Comparison of ENCODE assay signal across 9 cellular contexts in the genomic region with DNA sequence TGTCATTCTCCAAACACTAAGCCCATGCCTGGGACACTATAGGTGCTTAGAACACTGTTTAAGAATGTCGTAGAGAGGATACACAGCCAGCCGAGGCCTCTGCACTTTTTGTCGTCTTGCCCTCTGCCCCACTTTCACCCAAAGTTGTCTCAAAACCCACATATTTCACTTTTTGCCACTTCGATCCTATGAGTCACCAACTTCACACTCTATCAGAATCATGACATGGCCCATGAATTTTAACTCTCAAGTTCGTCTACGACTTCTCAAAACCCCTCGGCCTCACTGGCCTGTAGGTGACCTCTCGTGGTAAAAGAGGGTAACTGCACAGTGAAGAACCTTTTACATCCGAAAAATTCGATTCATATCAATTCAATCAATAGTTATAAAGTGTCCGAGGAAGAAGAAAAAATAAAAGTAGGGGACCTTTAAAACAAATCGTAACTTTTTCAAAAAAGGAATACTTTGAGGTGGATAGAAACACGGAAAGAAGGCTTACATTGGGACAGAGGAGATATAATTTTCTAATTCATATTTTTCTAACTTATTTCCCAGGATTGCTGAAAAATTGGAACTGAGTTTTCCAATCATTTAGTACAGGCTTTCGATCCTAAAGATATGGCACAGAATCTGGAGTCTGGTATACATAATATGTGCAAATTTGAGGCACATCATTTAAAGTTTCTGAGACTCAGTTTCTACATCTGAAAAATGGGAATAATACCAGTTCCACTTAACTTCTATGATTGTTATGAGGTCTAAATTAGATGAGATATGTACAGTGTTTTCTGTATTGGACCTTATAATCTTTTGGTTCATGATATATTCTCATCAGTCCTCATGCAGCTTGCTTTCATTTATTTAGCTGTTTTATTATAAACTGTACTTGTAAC.
DNase-seq lines count a peak whose midpoint lies in the region; ATAC-seq and TF ChIP-seq lines count a peak whose summit lies in the region.
"Had no signal": no experiment of that assay in that cellular context is flagged by ENCODE, and none has a peak within 500 bp of the region (broad histone marks: within the 10 kb centered on the region; RNA-seq: fewer than 3 reads in every experiment).

No MANE protein-coding gene starts in this region.

- POLR2A ChIA-PET in CD8-positive, alpha-beta T cell (lab: Charles Lee), result no interaction called here

- no peak overlapping the region for H3K4me3 ChIP-seq in CD8-positive, alpha-beta T cell (ENCODE audit: low read depth, low read length)

- peak; percentile 74 for TF ChIP-seq CTCF in CD8-positive, alpha-beta T cell (IDR thresholded peaks at IDR 0.05)

- H3K36me3 Mint-ChIP-seq in CD8-positive, alpha-beta T cell, result no peaks in the 10 kb centered on the region
- H3K36me3 Mint-ChIP-seq in activated T-cell treated with anti-CD3 and anti-CD28 coated beads, Interleukin-2, amount 50 U/mL, for 72 hours (ENCODE audit: insufficient read depth in 2 of 2), result no peaks in the 10 kb centered on the region

- ATAC-seq in CD8-positive, alpha-beta T cell, result peak; percentile 48
- ATAC-seq in GM18868 (IDR thresholded peaks at IDR 0.05; ENCODE audit: unreplicated experiment), result peak; percentile 78
- ATAC-seq in activated T-cell treated with anti-CD3 and anti-CD28 coated beads, Interleukin-2, amount 50 U/mL, for 72 hours (replicated peaks in 1 of 2), result peak; percentile 69 to 83
- no peak for ATAC-seq in GM21381 (IDR thresholded peaks at IDR 0.05; ENCODE audit: unreplicated experiment)
- no peak for ATAC-seq in HG03280 (IDR thresholded peaks at IDR 0.05; ENCODE audit: unreplicated experiment)

- H3K4me3 Mint-ChIP-seq in CD8-positive, alpha-beta T cell, result no peak overlapping the region
- H3K4me3 Mint-ChIP-seq in activated T-cell treated with anti-CD3 and anti-CD28 coated beads, Interleukin-2, amount 50 U/mL, for 72 hours, result no peak overlapping the region
- H3K4me3 Mint-ChIP-seq: T-helper 1 cell treated with Interleukin-12 subunit alpha and Interleukin-12 subunit beta and Interleukin-4 antibody, amounts not matched to agents 30 μg/mL and 1 μg/mL, for 36 hours had no signal

- H3K4me1 ChIP-seq in CD8-positive, alpha-beta T cell (ENCODE audit: insufficient read depth, low read length), result no peaks in the 10 kb centered on the region

- H3K36me3 ChIP-seq in CD8-positive, alpha-beta T cell (ENCODE audit: insufficient read depth, low read length), result no peaks in the 10 kb centered on the region

- H3K9me3 ChIP-seq in CD8-positive, alpha-beta T cell (ENCODE audit: low read length), result no peaks in the 10 kb centered on the region

- no peak overlapping the region for H3K27ac Mint-ChIP-seq in CD8-positive, alpha-beta T cell
- no peak overlapping the region for H3K27ac Mint-ChIP-seq in activated T-cell treated with anti-CD3 and anti-CD28 coated beads, Interleukin-2, amount 50 U/mL, for 72 hours
- H3K27ac Mint-ChIP-seq: T-helper 1 cell treated with Interleukin-12 subunit alpha and Interleukin-12 subunit beta and Interleukin-4 antibody, amounts not matched to agents 30 μg/mL and 1 μg/mL, for 36 hours had no signal

- DNase-seq in CD8-positive, alpha-beta T cell, result peak in 2 of 7 experiments; percentile 7 to 49
- peak; percentile 27 for DNase-seq in MV-4-11 (lab: John Stamatoyannopoulos, UW)
- DNase-seq in activated T-cell treated with anti-CD3 and anti-CD28 coated beads, Interleukin-2, amount 50 U/mL, for 72 hours, result peak; percentile 28 to 29
- peak; percentile 64 for DNase-seq in glomerular visceral epithelial cell (ENCODE audit: extremely low spot score)
- DNase-seq in renal cortical epithelial cell (ENCODE audit: low read depth), result peak; percentile 59

- H3K4me1 Mint-ChIP-seq in CD8-positive, alpha-beta T cell (ENCODE audit: low read depth), result peaks cover 4% of the 10 kb centered on the region
- H3K4me1 Mint-ChIP-seq in activated T-cell treated with anti-CD3 and anti-CD28 coated beads, Interleukin-2, amount 50 U/mL, for 72 hours (ENCODE audit: low read depth), result peaks cover 7% of the 10 kb centered on the region

- intact Hi-C loops in CD8-positive, alpha-beta T cell (cut with DNase I, micrococcal nuclease), result loop anchor here in 1 of 2 experiments (2.0 kb wide), 1 partner anchor 127 kb away; no protein-coding TSS in a partner anchor

- H3K27me3 ChIP-seq in CD8-positive, alpha-beta T cell (ENCODE audit: insufficient read depth, low read length), result no peaks in the 10 kb centered on the region

- peaks cover 22% of the 10 kb centered on the region for H3K27me3 Mint-ChIP-seq in CD8-positive, alpha-beta T cell (ENCODE audit: low read depth)
- H3K27me3 Mint-ChIP-seq in activated T-cell treated with anti-CD3 and anti-CD28 coated beads, Interleukin-2, amount 50 U/mL, for 72 hours (ENCODE audit: low read depth), result peaks cover 38% of the 10 kb centered on the region

- no peaks in the 10 kb centered on the region for H3K9me3 Mint-ChIP-seq in CD8-positive, alpha-beta T cell
- H3K9me3 Mint-ChIP-seq in activated T-cell treated with anti-CD3 and anti-CD28 coated beads, Interleukin-2, amount 50 U/mL, for 72 hours, result no peaks in the 10 kb centered on the region
- H3K9me3 Mint-ChIP-seq: T-helper 1 cell treated with Interleukin-12 subunit alpha and Interleukin-12 subunit beta and Interleukin-4 antibody, amounts not matched to agents 30 μg/mL and 1 μg/mL, for 36 hours had no signal

- CTCF ChIA-PET in CD8-positive, alpha-beta T cell (lab: Charles Lee), result interaction anchor here (1.3 to 1.5 kb wide), 2 partner anchors 29 to 128 kb away, joined by 3 to 5 read pairs; no protein-coding TSS in a partner anchor

- no peak overlapping the region for H3K27ac ChIP-seq in CD8-positive, alpha-beta T cell (ENCODE audit: low read depth, low read length)

Comparison
In these comparisons a context has a peak if more than half of its experiments do, and no peak if none do; other contexts are left out.
1. ATAC-seq: peak in CD8-positive, alpha-beta T cell (single experiment), GM18868 (single experiment) and activated T-cell treated with anti-CD3 and anti-CD28 coated beads, Interleukin-2, amount 50 U/mL, for 72 hours (2 of 2); none in GM21381 (single experiment) and HG03280 (single experiment).